In genomic region chr17:29613856-29614255, GRCh38 we compare ENCODE assay signal across 8 cellular contexts. TPM values are rescaled to one million over a fixed set of nuclear protein-coding genes. Genes with fewer than 3 reads are reported as not detected.
DNase-seq lines count a peak whose midpoint lies in the region; ATAC-seq and TF ChIP-seq lines count a peak whose summit lies in the region.

No MANE protein-coding gene starts in this region.

- TF ChIP-seq CTCF in suprapubic skin (IDR thresholded peaks at IDR 0.05) (no peak), Calu3 (IDR thresholded peaks at IDR 0.05; ENCODE audit: unreplicated experiment) (no peak)

- no peak for TF ChIP-seq POLR2A in suprapubic skin (IDR thresholded peaks at IDR 0.05)

- peaks cover 40% of the 10 kb centered on the region for H3K4me1 Mint-ChIP-seq in activated T-cell treated with anti-CD3 and anti-CD28 coated beads, Interleukin-2, amount 50 U/mL, for 72 hours (ENCODE audit: low read depth)
- peaks cover 14% of the 10 kb centered on the region for H3K4me1 Mint-ChIP-seq in Calu3 (ENCODE audit: low read depth, unreplicated experiment)

- H3K27ac Mint-ChIP-seq in activated T-cell treated with anti-CD3 and anti-CD28 coated beads, Interleukin-2, amount 50 U/mL, for 72 hours, result no peak overlapping the region
- no peak overlapping the region for H3K27ac Mint-ChIP-seq in Calu3 (ENCODE audit: unreplicated experiment)

- no peaks in the 10 kb centered on the region for H3K9me3 ChIP-seq in suprapubic skin

- no peak overlapping the region for H3K18ac ChIP-seq in mesendoderm (ENCODE audit: low read length)

- no peak overlapping the region for H2BK15ac ChIP-seq in mesendoderm (replicated peaks; ENCODE audit: low read depth)

- peak overlapping the region; percentile 19 for H3K9ac ChIP-seq in mesendoderm (ENCODE audit: low read length)

- H3K27ac ChIP-seq in caudate nucleus (ENCODE audit: low read depth, low read length) (peak overlapping the region; percentile 89), mesendoderm (ENCODE audit: low read depth, low read length) (no peak overlapping the region), suprapubic skin (no peak overlapping the region)

- no peak overlapping the region for H3K23ac ChIP-seq in mesendoderm (ENCODE audit: low read length)

- CTCF ChIA-PET in Calu3 (lab: Charles Lee), result no interaction called here

- no peak overlapping the region for H2BK5ac ChIP-seq in mesendoderm (ENCODE audit: low read length)

- H3K36me3 ChIP-seq in mesendoderm (ENCODE audit: control insufficient read depth, insufficient read depth, low read length) (no peaks in the 10 kb centered on the region), suprapubic skin (no peaks in the 10 kb centered on the region)

- H3K79me1 ChIP-seq in mesendoderm (ENCODE audit: low read length), result no peaks in the 10 kb centered on the region

- peak overlapping the region; percentile 8 for H3K4me2 ChIP-seq in mesendoderm (ENCODE audit: low read length)

- H3K36me3 Mint-ChIP-seq in activated T-cell treated with anti-CD3 and anti-CD28 coated beads, Interleukin-2, amount 50 U/mL, for 72 hours (ENCODE audit: insufficient read depth in 2 of 2), result no peaks in the 10 kb centered on the region
- peaks cover 11% of the 10 kb centered on the region for H3K36me3 Mint-ChIP-seq in Calu3 (ENCODE audit: insufficient read depth, unreplicated experiment)

- H3K4me3 ChIP-seq in mesendoderm (ENCODE audit: low read length) (no peak overlapping the region), suprapubic skin (peak overlapping the region; percentile 32)

- no peak overlapping the region for H2AK5ac ChIP-seq in mesendoderm (ENCODE audit: low read length)

- ATAC-seq in activated T-cell treated with anti-CD3 and anti-CD28 coated beads, Interleukin-2, amount 50 U/mL, for 72 hours (replicated peaks in 1 of 2), result no peak
- no peak for ATAC-seq in GM19455 (IDR thresholded peaks at IDR 0.05; ENCODE audit: unreplicated experiment)

- H3K56ac ChIP-seq in mesendoderm (ENCODE audit: low read length), result peak overlapping the region; percentile 47

- no peak for DNase-seq in activated T-cell treated with anti-CD3 and anti-CD28 coated beads, Interleukin-2, amount 50 U/mL, for 72 hours
- no peak for DNase-seq in activated T-cell treated with anti-CD3 and anti-CD28 coated beads for 4 hours
- no peak for DNase-seq in caudate nucleus (lab: John Stamatoyannopoulos, UW)
- no peak for DNase-seq in mesendoderm
- peak in 1 of 2 donors; percentile 73 for DNase-seq in suprapubic skin (ENCODE audit: low spot score in 2 of 2)
- DNase-seq in Calu3, result no peak
- no peak for DNase-seq in NCI-H774 (lab: John Stamatoyannopoulos, UW)

- peak overlapping the region; percentile 63 to 74 for H3K4me3 Mint-ChIP-seq in activated T-cell treated with anti-CD3 and anti-CD28 coated beads, Interleukin-2, amount 50 U/mL, for 72 hours
- no peak overlapping the region for H3K4me3 Mint-ChIP-seq in Calu3 (ENCODE audit: low read depth, unreplicated experiment)

- no TSS peak for BruUV-seq in Calu3 (replicated peaks; lab: Mats Ljungman, UMichigan)

- peaks cover 5% of the 10 kb centered on the region for H3K27me3 Mint-ChIP-seq in activated T-cell treated with anti-CD3 and anti-CD28 coated beads, Interleukin-2, amount 50 U/mL, for 72 hours (ENCODE audit: low read depth)
- peaks cover 23% of the 10 kb centered on the region for H3K27me3 Mint-ChIP-seq in Calu3 (ENCODE audit: unreplicated experiment)

- no peak overlapping the region for H4K5ac ChIP-seq in mesendoderm (ENCODE audit: low read length)

- H3K4me1 ChIP-seq in mesendoderm (ENCODE audit: control insufficient read depth, low read depth, low read length) (no peaks in the 10 kb centered on the region), suprapubic skin (peaks cover 56% of the 10 kb centered on the region)

- TF ChIP-seq EP300 in suprapubic skin (IDR thresholded peaks at IDR 0.05), result no peak

- H3K27me3 ChIP-seq in mesendoderm (ENCODE audit: insufficient read depth, low read length, poor library complexity) (peaks cover 8% of the 10 kb centered on the region), suprapubic skin (peaks cover 6% of the 10 kb centered on the region)

- H3K4ac ChIP-seq in mesendoderm (ENCODE audit: low read depth, low read length), result no peak overlapping the region

- intact Hi-C loops in Calu3 (cut with micrococcal nuclease; ENCODE audit: unreplicated experiment), result no loop called here

- H3K79me2 ChIP-seq in mesendoderm (ENCODE audit: control insufficient read depth, insufficient read depth, low read length), result no peaks in the 10 kb centered on the region

- H2BK120ac ChIP-seq in mesendoderm (ENCODE audit: low read depth, low read length), result no peak overlapping the region

- H3K9me3 Mint-ChIP-seq in activated T-cell treated with anti-CD3 and anti-CD28 coated beads, Interleukin-2, amount 50 U/mL, for 72 hours, result no peaks in the 10 kb centered on the region
- H3K9me3 Mint-ChIP-seq in Calu3 (ENCODE audit: low read depth, unreplicated experiment), result no peaks in the 10 kb centered on the region

- no peak overlapping the region for H4K8ac ChIP-seq in mesendoderm (ENCODE audit: low read depth, low read length)

- WGBS in mesendoderm (ENCODE audit: extremely low coverage, insufficient coverage, low lambda C conversion rate), result no CpG with 5 or more reads among the region's 13 CpGs
- WGBS in suprapubic skin, result 19% methylated on average over 13 of the region's 13 CpGs

RNA-seq across cellular contexts. Expression of gene CORO6, which starts 8.9 kb away (rescaled TPM):
- total RNA-seq in activated T-cell treated with anti-CD3 and anti-CD28 coated beads, Interleukin-2, amount 50 U/mL, for 72 hours, result 10 to 100 TPM; 10.4 to 13.9 TPM
- 0.62 TPM for polyA plus RNA-seq in mesendoderm (2013, experiment 1 of 2)
- polyA plus RNA-seq in mesendoderm (2013, experiment 2 of 2), result 0.60 TPM
- 10 to 100 TPM in 1 of 4 donors, 1 to 10 TPM in 3; 1.4 to 13.7 (median 6.6) TPM for total RNA-seq in suprapubic skin
- 0.47 and 0.49 TPM in 2 replicates for total RNA-seq in Calu3 (2022)

RNA-seq across cellular contexts. Expression of gene ANKRD13B, which starts 20.9 kb away (rescaled TPM):
- 10 to 100 TPM in 1 of 2 donors, 1 to 10 TPM in 1; 7.9 to 13.5 TPM for total RNA-seq in activated T-cell treated with anti-CD3 and anti-CD28 coated beads, Interleukin-2, amount 50 U/mL, for 72 hours
- 6.2 TPM for polyA plus RNA-seq in mesendoderm (2013, experiment 1 of 2)
- polyA plus RNA-seq in mesendoderm (2013, experiment 2 of 2), result 6.2 TPM
- total RNA-seq in suprapubic skin (10 to 100 TPM in 3 of 4 donors, 1 to 10 TPM in 1; 9.0 to 16.5 (median 10.8) TPM), Calu3 (2022) (8.8 TPM in 2 replicates)

RNA-seq across cellular contexts. Expression of gene GIT1, which starts 24.4 kb away (rescaled TPM):
- total RNA-seq in activated T-cell treated with anti-CD3 and anti-CD28 coated beads, Interleukin-2, amount 50 U/mL, for 72 hours, result 10 to 100 TPM; 45.0 to 47.4 TPM
- 34.9 TPM for polyA plus RNA-seq in mesendoderm (2013, experiment 1 of 2)
- polyA plus RNA-seq in mesendoderm (2013, experiment 2 of 2), result 38.2 TPM
- 100 to 1,000 TPM in 2 of 4 donors, 10 to 100 TPM in 2; 66.7 to 103 (median 90.4) TPM for total RNA-seq in suprapubic skin
- 46.3 and 47.7 TPM in 2 replicates for total RNA-seq in Calu3 (2022)

RNA-seq across cellular contexts. Expression of gene TP53I13, which starts 45.4 kb away (rescaled TPM):
- total RNA-seq in activated T-cell treated with anti-CD3 and anti-CD28 coated beads, Interleukin-2, amount 50 U/mL, for 72 hours, result 100 to 1,000 TPM in 1 of 2 donors, 10 to 100 TPM in 1; 77.4 to 103 TPM
- 7.2 TPM for polyA plus RNA-seq in mesendoderm (2013, experiment 1 of 2)
- polyA plus RNA-seq in mesendoderm (2013, experiment 2 of 2), result 7.6 TPM
- total RNA-seq in suprapubic skin (10 to 100 TPM; 31.6 to 45.9 (median 40.3) TPM), Calu3 (2022) (32.8 and 35.1 TPM in 2 replicates)

RNA-seq across cellular contexts. Expression of gene ABHD15, which starts 47.0 kb away (rescaled TPM):
- 1 to 10 TPM; 7.4 to 7.7 TPM for total RNA-seq in activated T-cell treated with anti-CD3 and anti-CD28 coated beads, Interleukin-2, amount 50 U/mL, for 72 hours
- 0.29 TPM for polyA plus RNA-seq in mesendoderm (2013, experiment 1 of 2)
- 0.29 TPM for polyA plus RNA-seq in mesendoderm (2013, experiment 2 of 2)
- total RNA-seq in suprapubic skin (10 to 100 TPM in 1 of 4 donors, 1 to 10 TPM in 3; 7.2 to 11.0 (median 7.9) TPM), Calu3 (2022) (12.5 and 12.9 TPM in 2 replicates)
